In the genomic region with DNA sequence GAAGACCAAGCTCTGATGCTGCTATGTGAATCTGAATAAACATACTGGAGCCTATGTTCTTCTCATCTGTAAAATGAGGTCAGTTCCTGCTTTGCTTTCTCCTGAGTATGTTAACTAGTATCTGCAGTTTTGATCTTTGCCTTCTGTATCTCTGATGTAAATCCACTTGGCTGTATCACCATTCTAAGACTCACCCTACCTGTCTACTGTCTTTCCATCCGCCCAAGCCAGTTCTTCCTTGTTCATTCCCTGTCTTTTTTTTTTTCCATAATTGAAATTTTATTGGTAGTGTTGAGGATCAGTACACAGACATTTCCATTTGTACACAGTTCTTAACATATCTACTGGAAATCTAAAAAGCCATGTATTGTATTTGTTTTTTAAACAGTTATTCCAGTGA, we compare ENCODE assay signal across 1 cellular context.
TF ChIP-seq lines count a peak whose summit lies in the region.

No MANE protein-coding gene starts in this region.

TF ChIP-seq in GM23338, 12 proteins besides CTCF, POLR2A, EP300 and RAD21 (continued from another document):
- no peak for TF ChIP-seq ZNF462 (CRISPR knock-in tag; IDR thresholded peaks at IDR 0.05)
